ENCODE assay signal across 17 cellular contexts in genomic region chr5:5371943-5372342, GRCh38. TPM values are rescaled to one million over a fixed set of nuclear protein-coding genes. Genes with fewer than 3 reads are reported as not detected.
DNase-seq lines count a peak whose midpoint lies in the region; FAIRE-seq and TF ChIP-seq lines count a peak whose summit lies in the region.
"Had no signal": no experiment of that assay in that cellular context is flagged by ENCODE, and none has a peak within 500 bp of the region (broad histone marks: within the 10 kb centered on the region; RNA-seq: fewer than 3 reads in every experiment).

No MANE protein-coding gene starts in this region.

- peaks cover 43% of the 10 kb centered on the region for H3K4me1 ChIP-seq in BLaER1
- peaks cover 0 to 4% (median 1%) of the 10 kb centered on the region in 4 experiments; a peak in 2 of 7 replicates for H3K4me1 ChIP-seq in H1 (replicated peaks in 1 of 4; ENCODE audit: control insufficient read depth in 3 of 4, insufficient read depth in 4 of 4, low read length in 3 of 4)
- H3K4me1 ChIP-seq in neural progenitor cell, result peaks cover 22% of the 10 kb centered on the region
- H3K4me1 ChIP-seq: A549 had no signal

- H3K4me2 ChIP-seq in BLaER1, result peak overlapping the region; percentile 61
- H3K4me2 ChIP-seq in H1 (ENCODE audit: insufficient read depth in 1 of 2, low read depth in 2 of 2, low read length in 2 of 2), result no peak overlapping the region
- peak overlapping the region; percentile 31 for H3K4me2 ChIP-seq in neural progenitor cell
- H3K4me2 ChIP-seq: A549 had no signal

- H2AFZ ChIP-seq in H1 (ENCODE audit: low read length), result no peak overlapping the region
- H2AFZ ChIP-seq in neural progenitor cell (replicated peaks), result no peak overlapping the region
- H2AFZ ChIP-seq: GM23248 had no signal

- no peak overlapping the region for H3K4me3 Mint-ChIP-seq in neural progenitor cell
- H3K4me3 Mint-ChIP-seq in activated CD4-positive, alpha-beta memory T cell treated with anti-CD3 and anti-CD28 coated beads, Interleukin-2, amount 10 ng/mL, durations not matched to agents 7 days and 5 days, result no peak overlapping the region
- H3K4me3 Mint-ChIP-seq: CD8-positive, alpha-beta T cell; H9; IgD-negative memory B cell had no signal

- POLR2A ChIA-PET in H1 (lab: Charles Lee; ENCODE audit: partially characterized antibody), result no interaction called here
- POLR2A ChIA-PET in activated CD4-positive, alpha-beta memory T cell treated with anti-CD3 and anti-CD28 coated beads, Interleukin-2, amount 10 ng/mL, durations not matched to agents 7 days and 5 days (lab: Charles Lee), result no interaction called here

- H3K18ac ChIP-seq in H1 (ENCODE audit: extremely low read depth, low read length), result no peak overlapping the region

- TF ChIP-seq CTCF in H1 (IDR thresholded peaks at IDR 0.05; ENCODE audit: control extremely low read depth in 1 of 3, insufficient read depth in 1 of 3, low read depth in 1 of 3, low read length in 3 of 3), result no peak
- no peak for TF ChIP-seq CTCF in neural progenitor cell (IDR thresholded peaks at IDR 0.05)

- H3K23ac ChIP-seq in H1 (ENCODE audit: insufficient read length), result no peak overlapping the region

- no peak overlapping the region for H2BK15ac ChIP-seq in H1 (ENCODE audit: low read length)

- H3K56ac ChIP-seq in H1 (replicated peaks; ENCODE audit: insufficient read length, low read depth, low read length), result no peak overlapping the region

- no peaks in the 10 kb centered on the region for H3K79me1 ChIP-seq in H1 (ENCODE audit: low read depth, low read length)

- H3K14ac ChIP-seq in H1 (ENCODE audit: insufficient read length), result no peak overlapping the region

- TF ChIP-seq RAD21 in H1 (IDR thresholded peaks at IDR 0.05 in 1 of 2, conservative IDR thresholded peaks at IDR 0.05 in 1 of 2; ENCODE audit: low read depth in 2 of 2, low read length in 2 of 2), result no peak

- H3K27me3 Mint-ChIP-seq in neural progenitor cell (ENCODE audit: insufficient read depth, low read depth), result peaks cover 5% of the 10 kb centered on the region
- H3K27me3 Mint-ChIP-seq in activated CD4-positive, alpha-beta memory T cell treated with anti-CD3 and anti-CD28 coated beads, Interleukin-2, amount 10 ng/mL, durations not matched to agents 7 days and 5 days, result no peaks in the 10 kb centered on the region

- H4K8ac ChIP-seq in H1 (ENCODE audit: extremely low read depth, insufficient read depth, low read length), result no peak overlapping the region

- no peak overlapping the region for H3K9ac ChIP-seq in BLaER1
- no peak overlapping the region for H3K9ac ChIP-seq in H1 (replicated peaks in 1 of 4; ENCODE audit: extremely low read depth in 1 of 4, low read depth in 3 of 4, low read length in 3 of 4)
- H3K9ac ChIP-seq in neural progenitor cell, result no peak overlapping the region
- H3K9ac ChIP-seq: GM23248 had no signal

- WGBS in H1 (ENCODE audit: extremely low coverage in 1 of 2, insufficient coverage in 1 of 2, insufficient read length in 1 of 2, insufficient replicate concordance in 2 of 2, low coverage in 1 of 2, low lambda C conversion rate in 2 of 2, missing lambda C conversion rate in 1 of 2), 2 experiments, result 66% methylated on average over 3 of the region's 3 CpGs; no CpG with 5 or more reads in 1 of the 2 experiments

- H2BK20ac ChIP-seq in H1 (ENCODE audit: low read length), result no peak overlapping the region

- H3K4me1 Mint-ChIP-seq in neural progenitor cell, result peaks cover 18% of the 10 kb centered on the region
- H3K4me1 Mint-ChIP-seq in activated CD4-positive, alpha-beta memory T cell treated with anti-CD3 and anti-CD28 coated beads, Interleukin-2, amount 10 ng/mL, durations not matched to agents 7 days and 5 days, result no peaks in the 10 kb centered on the region
- H3K4me1 Mint-ChIP-seq: IgD-negative memory B cell had no signal

- H3K23me2 ChIP-seq in H1 (ENCODE audit: low read depth, low read length), result no peaks in the 10 kb centered on the region

- H2BK120ac ChIP-seq in H1 (replicated peaks; ENCODE audit: low read depth, low read length), result no peak overlapping the region

- H3K36me3 ChIP-seq in BLaER1 (no peaks in the 10 kb centered on the region), H7 (replicated peaks; ENCODE audit: control insufficient read depth, insufficient read depth, low read length) (no peaks in the 10 kb centered on the region), H1 (ENCODE audit: control insufficient read depth in 2 of 4, insufficient read depth in 4 of 4, low read length in 3 of 4) (no peaks in the 10 kb centered on the region), neural progenitor cell (no peaks in the 10 kb centered on the region)

- DNase-seq in H7 (peak; percentile 54), H1 (ENCODE audit: low read depth in 1 of 2, low spot score in 2 of 2) (no peak), neural progenitor cell (ENCODE audit: low spot score) (peak; percentile 25), inferior parietal cortex (ENCODE audit: extremely low spot score) (no peak), NCI-H146 (lab: John Stamatoyannopoulos, UW) (no peak)
- DNase-seq in activated CD4-positive, alpha-beta memory T cell treated with anti-CD3 and anti-CD28 coated beads, Interleukin-2, amount 10 ng/mL, durations not matched to agents 7 days and 5 days, result no peak
- DNase-seq: AML-193; Calu3; CD8-positive, alpha-beta T cell; DMS79 treated with DMSO at 0.1 percent for 48 hours; GM23248; H9 had no signal

- no peak overlapping the region for H2BK5ac ChIP-seq in H1 (ENCODE audit: low read depth, low read length)

- H3K27ac ChIP-seq in BLaER1 (no peak overlapping the region), H1 (ENCODE audit: low read depth, low read length) (no peak overlapping the region), neural progenitor cell (no peak overlapping the region)
- H3K27ac ChIP-seq: 22Rv1, A549, GM23248 had no signal

- H3K27ac Mint-ChIP-seq in neural progenitor cell, result no peak overlapping the region
- no peak overlapping the region for H3K27ac Mint-ChIP-seq in activated CD4-positive, alpha-beta memory T cell treated with anti-CD3 and anti-CD28 coated beads, Interleukin-2, amount 10 ng/mL, durations not matched to agents 7 days and 5 days
- H3K27ac Mint-ChIP-seq: CD8-positive, alpha-beta T cell; H9; IgD-negative memory B cell had no signal

- TF ChIP-seq POLR2A in H1 (IDR thresholded peaks at IDR 0.05; ENCODE audit: control extremely low read depth in 1 of 2, low read depth in 2 of 2, low read length in 2 of 2), result no peak

- H3K4ac ChIP-seq in H1 (replicated peaks; ENCODE audit: insufficient read length, low read depth, low read length), result no peak overlapping the region

- H2BK12ac ChIP-seq in H1 (ENCODE audit: low read depth, low read length), result no peak overlapping the region

- H3F3A ChIP-seq in neural progenitor cell (ENCODE audit: low read depth), result peaks cover 6% of the 10 kb centered on the region

- H3K79me2 ChIP-seq in H1 (ENCODE audit: control insufficient read depth in 1 of 2, insufficient read depth in 2 of 2, low read length in 2 of 2) (no peaks in the 10 kb centered on the region), neural progenitor cell (ENCODE audit: low read depth) (no peaks in the 10 kb centered on the region)

- H3K9me3 Mint-ChIP-seq in neural progenitor cell, result peaks cover 11% of the 10 kb centered on the region
- H3K9me3 Mint-ChIP-seq in activated CD4-positive, alpha-beta memory T cell treated with anti-CD3 and anti-CD28 coated beads, Interleukin-2, amount 10 ng/mL, durations not matched to agents 7 days and 5 days, result no peaks in the 10 kb centered on the region
- H3K9me3 Mint-ChIP-seq: CD8-positive, alpha-beta T cell had no signal

- H3K9me3 ChIP-seq in BLaER1 (peaks cover 6% of the 10 kb centered on the region; the same call in 1 of the 2 replicates), H1 (ENCODE audit: insufficient read depth in 2 of 2, low read depth in 1 of 2, low read length in 1 of 2) (no peaks in the 10 kb centered on the region), neural progenitor cell (ENCODE audit: low read depth) (no peaks in the 10 kb centered on the region)
- H3K9me3 ChIP-seq: A549 had no signal

- H3K4me3 ChIP-seq in BLaER1 (no peak overlapping the region), H7 (ENCODE audit: insufficient read depth, low read depth, low read length) (no peak overlapping the region), H1 (ENCODE audit: extremely low read depth in 1 of 4, insufficient read depth in 2 of 4, low read depth in 3 of 4, low read length in 4 of 4) (no peak overlapping the region), neural progenitor cell (no peak overlapping the region)
- H3K4me3 ChIP-seq: A549, GM12878, GM23248 had no signal

- no peaks in the 10 kb centered on the region for H4K20me1 ChIP-seq in BLaER1
- no peaks in the 10 kb centered on the region for H4K20me1 ChIP-seq in H1 (replicated peaks in 1 of 2; ENCODE audit: control insufficient read depth in 1 of 2, insufficient read depth in 2 of 2, low read length in 2 of 2)
- H4K20me1 ChIP-seq in neural progenitor cell (ENCODE audit: low read depth), result no peaks in the 10 kb centered on the region

- no peak for TF ChIP-seq EP300 in H1 (IDR thresholded peaks at IDR 0.05; ENCODE audit: borderline replicate concordance in 1 of 2, low read depth in 2 of 2, low read length in 2 of 2)

- CTCF ChIA-PET in H1 (lab: Charles Lee; ENCODE audit: partially characterized antibody), result interaction anchor here (0.7 kb wide), 1 partner anchor 146 kb away, joined by 3 read pairs; no protein-coding TSS in a partner anchor
- CTCF ChIA-PET in activated CD4-positive, alpha-beta memory T cell treated with anti-CD3 and anti-CD28 coated beads, Interleukin-2, amount 10 ng/mL, durations not matched to agents 7 days and 5 days (lab: Charles Lee), result no interaction called here

- no peaks in the 10 kb centered on the region for H3K36me3 Mint-ChIP-seq in neural progenitor cell
- H3K36me3 Mint-ChIP-seq in activated CD4-positive, alpha-beta memory T cell treated with anti-CD3 and anti-CD28 coated beads, Interleukin-2, amount 10 ng/mL, durations not matched to agents 7 days and 5 days (ENCODE audit: low read depth), result no peaks in the 10 kb centered on the region
- H3K36me3 Mint-ChIP-seq: CD8-positive, alpha-beta T cell had no signal

- no peak overlapping the region for H4K91ac ChIP-seq in H1 (replicated peaks; ENCODE audit: insufficient read length, low read length)

- H2AK5ac ChIP-seq in H1 (ENCODE audit: low read depth, low read length), result no peak overlapping the region

- no peak for FAIRE-seq in H1 (lab: Jason Lieb, UNC)
- FAIRE-seq: A549, GM12878 had no signal

- H3K27me3 ChIP-seq in BLaER1 (no peaks in the 10 kb centered on the region), H7 (ENCODE audit: control insufficient read depth, insufficient read depth, low read length) (no peaks in the 10 kb centered on the region), H1 (replicated peaks in 1 of 4; ENCODE audit: control insufficient read depth in 3 of 4, extremely low read depth in 1 of 4, insufficient read depth in 3 of 4, low read length in 3 of 4) (no peaks in the 10 kb centered on the region), neural progenitor cell (no peaks in the 10 kb centered on the region)

- no peak overlapping the region for H4K5ac ChIP-seq in H1 (ENCODE audit: insufficient read length, low read depth, low read length)

RNA-seq across cellular contexts. Expression of gene ICE1, which starts 50.5 kb away (rescaled TPM):
- total RNA-seq in H7 (2014; rRNA removed; shearing (Covaris generic)), result 20.3 and 29.4 TPM in 2 replicates
- total RNA-seq in H1 (2021; fragmentation: NEBNext Ultra II Directional; extraction: Animal tissue kit (Norgen Biotek cat#: 25700)), result 52.2 and 53.9 TPM in 2 replicates
- polyA plus RNA-seq in H1 (2011; rRNA removed), result 10.5 and 11.8 TPM in 2 replicates
- 14.5 TPM for polyA plus RNA-seq in H1 (2011; cell fraction: cytosol; rRNA removed)
- polyA plus RNA-seq in H1 (2011; cell fraction: nucleus; rRNA removed), result 24.5 TPM
- 16.0 to 29.5 TPM (median 22.3 TPM) in 4 replicates for polyA plus RNA-seq in H1 (2012, experiment 1 of 2)
- polyA plus RNA-seq in H1 (2012, experiment 2 of 2), result 1.2 TPM
- polyA plus RNA-seq in H1 (2013, experiment 1 of 2), result 27.0 TPM
- polyA plus RNA-seq in H1 (2013, experiment 2 of 2), result 28.1 TPM
- 54.0 and 57.9 TPM in 2 replicates for polyA minus RNA-seq in H1 (2011; rRNA and poly(A)+ RNA removed)
- polyA minus RNA-seq in H1 (2011; cell fraction: cytosol; rRNA and poly(A)+ RNA removed), result 27.4 TPM
- 104 TPM for polyA minus RNA-seq in H1 (2011; cell fraction: nucleus; rRNA and poly(A)+ RNA removed)
- 38.9 and 47.6 TPM in 2 replicates for total RNA-seq in neural progenitor cell (ENCODE audit: low replicate concordance)
- 10 to 100 TPM; 23.4 to 24.4 TPM for total RNA-seq in activated CD4-positive, alpha-beta memory T cell treated with anti-CD3 and anti-CD28 coated beads, Interleukin-2, amount 10 ng/mL, durations not matched to agents 7 days and 5 days

Comparison
In these comparisons a context has a peak if more than half of its experiments do, and no peak if none do; other contexts are left out.
1. H3K4me2 ChIP-seq: peak in BLaER1 (single experiment) and neural progenitor cell (single experiment); none in H1 (0 of 2).
2. DNase-seq: peak in H7 (single experiment) and neural progenitor cell (single experiment); none in H1 (0 of 2), activated CD4-positive, alpha-beta memory T cell treated with anti-CD3 and anti-CD28 coated beads, Interleukin-2, amount 10 ng/mL, durations not matched to agents 7 days and 5 days (single experiment), inferior parietal cortex (single experiment) and NCI-H146 (single experiment).